Comparison of ENCODE assay signal across 27 cellular contexts in genomic region chr6:170043881-170044790, GRCh38.
DNase-seq lines count a peak whose midpoint lies in the region; ATAC-seq, FAIRE-seq and TF ChIP-seq lines count a peak whose summit lies in the region.
"Had no signal": no experiment of that assay in that cellular context is flagged by ENCODE, and none has a peak within 500 bp of the region (broad histone marks: within the 10 kb centered on the region; RNA-seq: fewer than 3 reads in every experiment).

No MANE protein-coding gene starts in this region.

- H3K56ac ChIP-seq in H1 (replicated peaks; ENCODE audit: insufficient read length, low read depth, low read length), result no peak overlapping the region

- no peaks in the 10 kb centered on the region for H3K79me2 ChIP-seq in H1 (ENCODE audit: control insufficient read depth in 1 of 2, insufficient read depth in 2 of 2, low read length in 2 of 2)

- no peaks in the 10 kb centered on the region for H3K23me2 ChIP-seq in H1 (ENCODE audit: low read depth, low read length)

- H3K27ac Mint-ChIP-seq in T-cell, result no peak overlapping the region
- H3K27ac Mint-ChIP-seq in nephron progenitor cell, result no peak overlapping the region
- H3K27ac Mint-ChIP-seq: CD4-positive, alpha-beta T cell; H9; HFFc6 had no signal

- POLR2A ChIA-PET in H1 (lab: Charles Lee; ENCODE audit: partially characterized antibody), result interaction anchor here (1.1 kb wide), 1 partner anchor 36 kb away, joined by 3 read pairs; no protein-coding TSS in a partner anchor
- POLR2A ChIA-PET in T-cell (lab: Charles Lee), result interaction anchor here in 1 of 2 donors (0.9 kb wide), 1 partner anchor 50 kb away, joined by 10 read pairs; no protein-coding TSS in a partner anchor

- peak overlapping the region; percentile 23; the same call in 1 of the 2 replicates for H2BK12ac ChIP-seq in H1 (ENCODE audit: low read depth, low read length)

- 87% methylated on average over 10 of the region's 11 CpGs; no CpG with 5 or more reads in 1 of the 2 experiments for WGBS in H1 (ENCODE audit: extremely low coverage in 1 of 2, insufficient coverage in 1 of 2, insufficient read length in 1 of 2, insufficient replicate concordance in 2 of 2, low coverage in 1 of 2, low lambda C conversion rate in 2 of 2, missing lambda C conversion rate in 1 of 2), 2 experiments
- WGBS in sigmoid colon, 2 donors, result 73 to 85% methylated on average over 11 of the region's 11 CpGs

- intact Hi-C loops in Right ventricle myocardium superior (cut with DNase I), result no loop called here
- intact Hi-C loops in sigmoid colon (cut with DNase I), result no loop called here

- H3K9me3 ChIP-seq in H1 (ENCODE audit: insufficient read depth in 2 of 2, low read depth in 1 of 2, low read length in 1 of 2) (no peaks in the 10 kb centered on the region), right atrium auricular region (no peaks in the 10 kb centered on the region), sigmoid colon (no peaks in the 10 kb centered on the region)
- H3K9me3 ChIP-seq: BLaER1, MG63 had no signal

- H2BK15ac ChIP-seq in H1 (ENCODE audit: low read length), result no peak overlapping the region

- no peaks in the 10 kb centered on the region for H3K36me3 Mint-ChIP-seq in T-cell
- no peaks in the 10 kb centered on the region for H3K36me3 Mint-ChIP-seq in nephron progenitor cell (ENCODE audit: low read depth)

- H3K9ac ChIP-seq in H1 (replicated peaks in 1 of 4; ENCODE audit: extremely low read depth in 1 of 4, low read depth in 3 of 4, low read length in 3 of 4), result no peak overlapping the region
- H3K9ac ChIP-seq: BLaER1 had no signal

- TF ChIP-seq CTCF in H1 (IDR thresholded peaks at IDR 0.05; ENCODE audit: control extremely low read depth in 1 of 3, insufficient read depth in 1 of 3, low read depth in 1 of 3, low read length in 3 of 3) (no peak), right atrium auricular region (IDR thresholded peaks at IDR 0.05) (no peak), sigmoid colon (IDR thresholded peaks at IDR 0.05) (no peak), nephron progenitor cell (IDR thresholded peaks at IDR 0.05) (no peak)

- no peak overlapping the region for H3K14ac ChIP-seq in H1 (ENCODE audit: insufficient read length)

- no peak overlapping the region for H3K4me2 ChIP-seq in H1 (ENCODE audit: insufficient read depth in 1 of 2, low read depth in 2 of 2, low read length in 2 of 2)
- H3K4me2 ChIP-seq: BLaER1 had no signal

- H3K9me3 Mint-ChIP-seq in T-cell, result no peaks in the 10 kb centered on the region
- no peaks in the 10 kb centered on the region for H3K9me3 Mint-ChIP-seq in nephron progenitor cell
- H3K9me3 Mint-ChIP-seq: CD4-positive, alpha-beta T cell had no signal

- no peak overlapping the region for H2BK120ac ChIP-seq in H1 (replicated peaks; ENCODE audit: low read depth, low read length)

- H3K27me3 ChIP-seq in H1 (replicated peaks in 1 of 4; ENCODE audit: control insufficient read depth in 3 of 4, extremely low read depth in 1 of 4, insufficient read depth in 3 of 4, low read length in 3 of 4) (no peaks in the 10 kb centered on the region), right atrium auricular region (no peaks in the 10 kb centered on the region), sigmoid colon (no peaks in the 10 kb centered on the region)
- H3K27me3 ChIP-seq: BLaER1, MG63, SJSA1 had no signal

- H3K4me1 Mint-ChIP-seq in T-cell, result peaks cover 0 to 2% (median 0%) of the 10 kb centered on the region in 3 donors
- H3K4me1 Mint-ChIP-seq in nephron progenitor cell, result peaks cover 20% of the 10 kb centered on the region

- TF ChIP-seq POLR2A in H1 (IDR thresholded peaks at IDR 0.05; ENCODE audit: control extremely low read depth in 1 of 2, low read depth in 2 of 2, low read length in 2 of 2), result no peak
- no peak for TF ChIP-seq POLR2A in sigmoid colon (IDR thresholded peaks at IDR 0.05)

- H4K5ac ChIP-seq in H1 (ENCODE audit: insufficient read length, low read depth, low read length), result no peak overlapping the region

- CTCF ChIA-PET in H1 (lab: Charles Lee; ENCODE audit: partially characterized antibody), result interaction anchor here (0.6 kb wide), 1 partner anchor 326 kb away, joined by 3 read pairs; no protein-coding TSS in a partner anchor
- CTCF ChIA-PET in T-cell (lab: Charles Lee), result interaction anchor here in 1 of 2 donors (0.5 kb wide), 1 partner anchor 32 kb away, joined by 3 read pairs; no protein-coding TSS in a partner anchor

- no peak for TF ChIP-seq EP300 in H1 (IDR thresholded peaks at IDR 0.05; ENCODE audit: borderline replicate concordance in 1 of 2, low read depth in 2 of 2, low read length in 2 of 2)
- TF ChIP-seq EP300 in sigmoid colon (IDR thresholded peaks at IDR 0.05), result no peak

- no peak overlapping the region for H3K18ac ChIP-seq in H1 (ENCODE audit: extremely low read depth, low read length)

- H4K91ac ChIP-seq in H1 (replicated peaks; ENCODE audit: insufficient read length, low read length), result no peak overlapping the region

- peaks cover 0 to 7% (median 3%) of the 10 kb centered on the region in 4 experiments; a peak in 4 of 7 replicates for H3K4me1 ChIP-seq in H1 (replicated peaks in 1 of 4; ENCODE audit: control insufficient read depth in 3 of 4, insufficient read depth in 4 of 4, low read length in 3 of 4)
- H3K4me1 ChIP-seq in right atrium auricular region, result peaks cover 0 to 38% of the 10 kb centered on the region in 2 donors
- H3K4me1 ChIP-seq in sigmoid colon, result peaks cover 0 to 25% (median 15%) of the 10 kb centered on the region in 4 donors
- H3K4me1 ChIP-seq: BLaER1, SJSA1 had no signal

- H3K4me3 ChIP-seq in H1 (ENCODE audit: extremely low read depth in 1 of 4, insufficient read depth in 2 of 4, low read depth in 3 of 4, low read length in 4 of 4) (no peak overlapping the region), right atrium auricular region (no peak overlapping the region), sigmoid colon (no peak overlapping the region)
- H3K4me3 ChIP-seq: BLaER1, K562, MG63, SJSA1 had no signal

- no peaks in the 10 kb centered on the region for H4K20me1 ChIP-seq in H1 (replicated peaks in 1 of 2; ENCODE audit: control insufficient read depth in 1 of 2, insufficient read depth in 2 of 2, low read length in 2 of 2)
- H4K20me1 ChIP-seq: BLaER1 had no signal

- H3K4ac ChIP-seq in H1 (replicated peaks; ENCODE audit: insufficient read length, low read depth, low read length), result no peak overlapping the region

- no peaks in the 10 kb centered on the region for H3K36me3 ChIP-seq in H1 (ENCODE audit: control insufficient read depth in 2 of 4, insufficient read depth in 4 of 4, low read length in 3 of 4)
- H3K36me3 ChIP-seq in right atrium auricular region, result no peaks in the 10 kb centered on the region
- no peaks in the 10 kb centered on the region for H3K36me3 ChIP-seq in sigmoid colon
- H3K36me3 ChIP-seq: BLaER1, MG63, SJSA1 had no signal

- no peaks in the 10 kb centered on the region for H3K79me1 ChIP-seq in H1 (ENCODE audit: low read depth, low read length)

- H3K4me3 Mint-ChIP-seq in T-cell (no peak overlapping the region), nephron progenitor cell (no peak overlapping the region)
- H3K4me3 Mint-ChIP-seq: CD4-positive, alpha-beta T cell; H9; HFFc6 had no signal

- H3K27me3 Mint-ChIP-seq in T-cell, result peaks cover 5 to 9% of the 10 kb centered on the region in 2 donors
- peaks cover 4% of the 10 kb centered on the region for H3K27me3 Mint-ChIP-seq in nephron progenitor cell (ENCODE audit: low read depth, poor library complexity)

- H2AFZ ChIP-seq in H1 (ENCODE audit: low read length), result no peak overlapping the region

- H2AK5ac ChIP-seq in H1 (ENCODE audit: low read depth, low read length), result no peak overlapping the region

- H2BK5ac ChIP-seq in H1 (ENCODE audit: low read depth, low read length), result no peak overlapping the region; the same call in 1 of the 2 replicates

- TF ChIP-seq RAD21 in H1 (IDR thresholded peaks at IDR 0.05 in 1 of 2, conservative IDR thresholded peaks at IDR 0.05 in 1 of 2; ENCODE audit: low read depth in 2 of 2, low read length in 2 of 2), result no peak

- DNase-seq in H1 (ENCODE audit: low read depth in 1 of 2, low spot score in 2 of 2), result no peak
- peak; percentile 38 for DNase-seq in Right ventricle myocardium superior
- no peak for DNase-seq in right atrium auricular region (ENCODE audit: low spot score)
- DNase-seq in sigmoid colon, result peak; percentile 26
- DNase-seq in amniotic stem cell (lab: John Stamatoyannopoulos, UW), result no peak
- DNase-seq in T-cell, result no peak
- no peak for DNase-seq in germinal center (ENCODE audit: low spot score)
- DNase-seq in nephron progenitor cell, result no peak
- DNase-seq: ACHN; CD4-positive, alpha-beta T cell; COR-L47; DMS79; H9; HFFc6; MG63; NCI-H1417 treated with DMSO at 0.1 percent for 48 hours; NCI-H187; NCI-H510A; NCI-H748 treated with DMSO at 0.1 percent for 48 hours; NK-92 treated with Interleukin-12 subunit alpha and Interleukin-12 subunit beta, amount 100 ng/mL, for 24 hours had no signal

- H2BK20ac ChIP-seq in H1 (ENCODE audit: low read length), result no peak overlapping the region

- ATAC-seq in Right ventricle myocardium superior (ENCODE audit: poor library complexity) (peak; percentile 69), T-cell (replicated peaks in 1 of 4) (no peak)
- ATAC-seq: K562, Panc1 had no signal

- H4K8ac ChIP-seq in H1 (ENCODE audit: extremely low read depth, insufficient read depth, low read length), result no peak overlapping the region

- FAIRE-seq in H1 (lab: Jason Lieb, UNC), result no peak
- FAIRE-seq: GM19239, HepG2, K562 had no signal

- no peak overlapping the region for H3K27ac ChIP-seq in H1 (ENCODE audit: low read depth, low read length)
- H3K27ac ChIP-seq in right atrium auricular region, result peak overlapping the region; percentile 73 to 92
- H3K27ac ChIP-seq in sigmoid colon, result no peak overlapping the region
- H3K27ac ChIP-seq: BLaER1, HL-60, SJSA1 had no signal

- no peak overlapping the region for H3K23ac ChIP-seq in H1 (ENCODE audit: insufficient read length)

TF ChIP-seq in H1, 55 proteins besides CTCF, POLR2A, EP300 and RAD21:
- TF ChIP-seq PHF8 (conservative IDR thresholded peaks at IDR 0.05; ENCODE audit: low read depth, low read length) (no peak), ASH2L (IDR thresholded peaks at IDR 0.05; ENCODE audit: low read length) (no peak), JUND (IDR thresholded peaks at IDR 0.05; ENCODE audit: low read length) (no peak)
TF ChIP-seq in H1: peak in this region for 0.

Comparison
In these comparisons a context has a peak if more than half of its experiments do, and no peak if none do; other contexts are left out.
1. DNase-seq: peak in Right ventricle myocardium superior (single experiment) and sigmoid colon (single experiment); none in H1 (0 of 2), right atrium auricular region (single experiment), amniotic stem cell (single experiment), T-cell (0 of 34), germinal center (single experiment) and nephron progenitor cell (single experiment).
2. H3K27ac ChIP-seq: peak in right atrium auricular region (2 of 2); none in H1 (single experiment) and sigmoid colon (0 of 4).